ENCODE assay signal across 22 cellular contexts in the genomic region with DNA sequence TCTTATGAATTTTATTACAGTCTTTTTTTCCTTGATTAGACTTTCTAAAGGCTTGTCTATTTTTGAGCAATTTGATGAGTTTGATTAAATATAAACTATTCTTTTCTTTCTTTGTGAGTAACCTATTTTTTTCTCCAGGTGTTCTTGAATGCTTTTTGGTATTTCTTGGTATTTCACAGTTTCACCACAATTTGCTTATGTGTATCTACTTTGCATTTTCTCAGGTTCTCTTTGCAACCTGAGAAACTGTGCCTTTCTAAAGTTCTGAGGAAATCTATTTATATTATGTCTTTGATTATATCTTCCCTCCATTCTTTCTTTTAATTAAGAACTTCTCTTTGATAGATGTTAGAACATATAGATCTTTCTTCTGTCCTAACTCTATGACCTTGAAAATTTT.
"Had no signal": no experiment of that assay in that cellular context is flagged by ENCODE, and none has a peak within 500 bp of the region (broad histone marks: within the 10 kb centered on the region; RNA-seq: fewer than 3 reads in every experiment).

No MANE protein-coding gene starts in this region.

- ATAC-seq: activated CD8-positive, alpha-beta T cell treated with anti-CD3 and anti-CD28 coated beads, Interleukin-2, amount 10 ng/mL, durations not matched to agents 7 days and 5 days; activated naive CD8-positive, alpha-beta T cell treated with anti-CD3 and anti-CD28 coated beads, Interleukin-2, amount 50 U/mL, for 24 hours; body of pancreas; gastroesophageal sphincter; heart left ventricle; left cardiac atrium; natural killer cell had no signal

- H3K9me3 ChIP-seq: body of pancreas, gastroesophageal sphincter, heart left ventricle, spleen, thoracic aorta had no signal

- DNase-seq: activated CD4-positive, alpha-beta T cell treated with anti-CD3 and anti-CD28 coated beads for 48 hours; activated CD8-positive, alpha-beta T cell treated with anti-CD3 and anti-CD28 coated beads, Interleukin-2, amount 10 ng/mL, durations not matched to agents 7 days and 5 days; activated gamma-delta T cell; activated naive CD4-positive, alpha-beta T cell treated with anti-CD3 and anti-CD28 coated beads, Interleukin-2, amount 50 U/mL, for 16 hours; activated naive CD8-positive, alpha-beta T cell treated with anti-CD3 and anti-CD28 coated beads, Interleukin-2, amount 50 U/mL, for 24 hours; body of pancreas; cortex of kidney; heart left ventricle; islet precursor cell; left cardiac atrium; midbrain; natural killer cell; spleen; stimulated activated CD4-positive, alpha-beta T cell treated with anti-CD3 and anti-CD28 coated beads, Interleukin-4, amount 100 ng/mL, for 1 hour; stimulated activated naive CD4-positive, alpha-beta T cell treated with Interleukin-2 at 50 U/mL for 16 hours had no signal

- H3K27me3 Mint-ChIP-seq: activated naive CD8-positive, alpha-beta T cell treated with anti-CD3 and anti-CD28 coated beads, Interleukin-2, amount 50 U/mL, for 24 hours; progenitor cell of endocrine pancreas; type B pancreatic cell had no signal

- H3K4me1 ChIP-seq: body of pancreas, gastroesophageal sphincter, heart left ventricle, spleen had no signal

- H3K27ac Mint-ChIP-seq: activated CD8-positive, alpha-beta T cell treated with anti-CD3 and anti-CD28 coated beads, Interleukin-2, amount 10 ng/mL, durations not matched to agents 7 days and 5 days; activated naive CD8-positive, alpha-beta T cell treated with anti-CD3 and anti-CD28 coated beads, Interleukin-2, amount 50 U/mL, for 24 hours; activated T-helper 1 cell treated with anti-CD3 and anti-CD28 coated beads, Interleukin-12 subunit alpha, Interleukin-12 subunit beta, Interleukin-2, Interleukin-4 antibody, amounts not matched to agents 30 ng/mL and 10 ng/mL and 1 ng/mL, durations not matched to agents 14 hours and 24 hours and 36 hours; natural killer cell; progenitor cell of endocrine pancreas; type B pancreatic cell had no signal

- H3K4me3 Mint-ChIP-seq: activated CD8-positive, alpha-beta T cell treated with anti-CD3 and anti-CD28 coated beads, Interleukin-2, amount 10 ng/mL, durations not matched to agents 7 days and 5 days; activated naive CD8-positive, alpha-beta T cell treated with anti-CD3 and anti-CD28 coated beads, Interleukin-2, amount 50 U/mL, for 24 hours; activated T-helper 1 cell treated with anti-CD3 and anti-CD28 coated beads, Interleukin-12 subunit alpha, Interleukin-12 subunit beta, Interleukin-2, Interleukin-4 antibody, amounts not matched to agents 30 ng/mL and 10 ng/mL and 1 ng/mL, durations not matched to agents 14 hours and 24 hours and 36 hours; natural killer cell; type B pancreatic cell had no signal

- H3K4me3 ChIP-seq: body of pancreas, cardiac muscle cell, gastroesophageal sphincter, heart left ventricle, spleen, thoracic aorta had no signal

- H3K4me1 Mint-ChIP-seq: activated naive CD8-positive, alpha-beta T cell treated with anti-CD3 and anti-CD28 coated beads, Interleukin-2, amount 50 U/mL, for 24 hours had no signal

- H3K36me3 Mint-ChIP-seq: natural killer cell, type B pancreatic cell had no signal

- H3K9me3 Mint-ChIP-seq: activated naive CD8-positive, alpha-beta T cell treated with anti-CD3 and anti-CD28 coated beads, Interleukin-2, amount 50 U/mL, for 24 hours; activated T-helper 1 cell treated with anti-CD3 and anti-CD28 coated beads, Interleukin-12 subunit alpha, Interleukin-12 subunit beta, Interleukin-2, Interleukin-4 antibody, amounts not matched to agents 30 ng/mL and 10 ng/mL and 1 ng/mL, durations not matched to agents 14 hours and 24 hours and 36 hours; natural killer cell; type B pancreatic cell had no signal

- H3K27ac ChIP-seq: body of pancreas, cardiac muscle cell, epithelial cell of prostate, gastroesophageal sphincter, heart left ventricle, spleen, thoracic aorta had no signal

- H3K36me3 ChIP-seq: cardiac muscle cell, gastroesophageal sphincter, heart left ventricle, spleen, thoracic aorta had no signal
